In the genomic region with DNA sequence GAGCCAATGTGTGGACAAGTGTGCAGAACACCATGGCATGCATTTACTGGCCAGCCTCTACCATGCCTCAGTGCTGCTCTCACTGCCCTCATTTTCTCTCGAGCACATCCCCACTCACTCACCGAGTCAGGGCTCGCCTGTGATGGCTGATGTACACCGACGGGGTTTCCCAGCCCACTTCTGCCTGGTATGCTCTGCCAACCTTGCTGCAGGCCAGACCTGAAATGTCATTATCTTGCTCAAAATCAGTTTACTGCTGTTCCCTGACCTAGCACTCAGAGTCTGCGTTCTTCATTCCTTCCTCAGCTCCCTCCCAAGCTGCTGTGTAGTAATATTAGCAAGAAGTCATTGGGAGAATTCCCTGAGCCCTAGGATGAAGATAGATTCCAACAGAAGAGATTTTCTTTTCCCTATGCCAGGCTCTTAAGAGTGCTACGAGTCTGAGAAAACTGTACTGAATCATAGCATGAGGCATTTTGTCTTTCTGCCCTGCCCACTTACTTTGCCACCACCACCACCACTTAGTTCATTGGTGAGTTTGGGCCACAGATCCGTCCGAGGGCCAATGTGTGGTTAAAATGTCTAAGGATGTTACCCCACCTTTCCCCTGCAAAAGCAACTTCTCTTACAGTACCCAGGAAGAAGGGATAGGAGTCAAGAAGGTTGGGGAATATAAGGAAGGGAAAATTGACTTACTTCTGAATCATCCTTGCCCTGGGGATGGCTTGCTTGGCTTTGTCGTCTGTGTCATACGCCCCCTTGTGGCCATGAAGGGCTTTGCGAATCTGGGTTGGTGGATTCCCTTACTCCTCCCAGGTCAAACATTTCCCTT, we compare ENCODE assay signal across 8 cellular contexts. TPM values are rescaled to one million over a fixed set of nuclear protein-coding genes. Genes with fewer than 3 reads are reported as not detected.
DNase-seq lines count a peak whose midpoint lies in the region; FAIRE-seq and TF ChIP-seq lines count a peak whose summit lies in the region.

No MANE protein-coding gene starts in this region.

- H3K9me3 ChIP-seq in cardiac muscle cell (ENCODE audit: low read depth) (no peaks in the 10 kb centered on the region), OCI-LY1 (ENCODE audit: low read length) (no peaks in the 10 kb centered on the region), esophagus muscularis mucosa (no peaks in the 10 kb centered on the region), neural cell (ENCODE audit: low read length) (no peaks in the 10 kb centered on the region)

- no peaks in the 10 kb centered on the region for H4K20me1 ChIP-seq in OCI-LY1 (ENCODE audit: insufficient read depth, low read length)
- H4K20me1 ChIP-seq in neural cell (ENCODE audit: insufficient read depth): no peaks in the 10 kb centered on the region

- H3K79me2 ChIP-seq in OCI-LY1 (ENCODE audit: insufficient read depth, low read length) (no peaks in the 10 kb centered on the region), neural cell (replicated peaks; ENCODE audit: insufficient read depth, low read length) (no peaks in the 10 kb centered on the region)

- peak; percentile 10 for TF ChIP-seq RAD21 in neural cell (conservative IDR thresholded peaks at IDR 0.05)

- H3K9me2 ChIP-seq in OCI-LY1 (ENCODE audit: low read depth, low read length) (no peaks in the 10 kb centered on the region), neural cell (ENCODE audit: insufficient read depth, low read length) (no peaks in the 10 kb centered on the region)

- peak; percentile 86 for FAIRE-seq in HTR-8/SVneo (lab: Jason Lieb, UNC)

- no peak overlapping the region for H3K4me2 ChIP-seq in OCI-LY1 (ENCODE audit: low read length)
- H3K4me2 ChIP-seq in neural cell (ENCODE audit: low read length): no peak overlapping the region

- H3K36me3 ChIP-seq in cardiac muscle cell: no peaks in the 10 kb centered on the region
- H3K36me3 ChIP-seq in OCI-LY1 (ENCODE audit: insufficient read depth, low read length): no peaks in the 10 kb centered on the region
- H3K36me3 ChIP-seq in esophagus muscularis mucosa: no peaks in the 10 kb centered on the region
- no peaks in the 10 kb centered on the region for H3K36me3 ChIP-seq in neural cell (ENCODE audit: insufficient read depth, low read length)

- H3F3A ChIP-seq in OCI-LY1 (ENCODE audit: insufficient read depth, low read length): no peaks in the 10 kb centered on the region
- H3F3A ChIP-seq in neural cell (ENCODE audit: insufficient read depth, low read length, poor library complexity, severe bottlenecking): no peaks in the 10 kb centered on the region

- intact Hi-C loops in cardiac septum (cut with DNase I) (no loop called here), esophagus muscularis mucosa (cut with DNase I) (loop anchor here (5.0 to 10.0 kb wide), 2 partner anchors 51 to 359 kb away; a partner anchor contains a TSS)

- 70% methylated on average over 12 of the region's 12 CpGs for WGBS in esophagus muscularis mucosa

- H2AFZ ChIP-seq in OCI-LY1 (ENCODE audit: low read length) (no peak overlapping the region), neural cell (ENCODE audit: low read depth, low read length) (no peak overlapping the region)

- peak; percentile 70 to 90 for DNase-seq in cardiac muscle cell (ENCODE audit: low read depth in 1 of 2, low spot score in 1 of 2)
- DNase-seq in cardiac septum (ENCODE audit: low spot score): no peak
- DNase-seq in HTR-8/SVneo (ENCODE audit: insufficient read length, low spot score): peak; percentile 87
- peak; percentile 84 for DNase-seq in activated CD8-positive, alpha-beta memory T cell treated with anti-CD3 and anti-CD28 coated beads, Interleukin-2, amount 50 U/mL, for 48 hours
- DNase-seq in esophagus muscularis mucosa (ENCODE audit: extremely low spot score): peak; percentile 93
- peak; percentile 58 for DNase-seq in stimulated activated naive CD4-positive, alpha-beta T cell treated with Interleukin-2 at 50 U/mL for 16 hours (lab: John Stamatoyannopoulos, UW)

- H3K27ac ChIP-seq in cardiac muscle cell (no peak overlapping the region), OCI-LY1 (ENCODE audit: low read depth, low read length, poor library complexity, severe bottlenecking) (no peak overlapping the region), esophagus muscularis mucosa (replicated peaks in 1 of 4) (no peak overlapping the region), neural cell (ENCODE audit: low read length) (no peak overlapping the region)

- no peak for TF ChIP-seq POLR2A in esophagus muscularis mucosa (IDR thresholded peaks at IDR 0.05; ENCODE audit: low read depth)

- peak; percentile 95 for TF ChIP-seq CTCF in cardiac muscle cell (IDR thresholded peaks at IDR 0.05; ENCODE audit: low read depth, low read length)
- TF ChIP-seq CTCF in OCI-LY1 (IDR thresholded peaks at IDR 0.05; ENCODE audit: low read length): peak; percentile 90
- TF ChIP-seq CTCF in esophagus muscularis mucosa (IDR thresholded peaks at IDR 0.05): peak; percentile 76 to 90 (median 78)
- peak; percentile 43 for TF ChIP-seq CTCF in neural cell (IDR thresholded peaks at IDR 0.05; ENCODE audit: poor library complexity, severe bottlenecking)

- H3K27me3 ChIP-seq in cardiac muscle cell: no peaks in the 10 kb centered on the region
- H3K27me3 ChIP-seq in OCI-LY1 (ENCODE audit: insufficient read depth, low read length): no peaks in the 10 kb centered on the region
- no peaks in the 10 kb centered on the region for H3K27me3 ChIP-seq in esophagus muscularis mucosa
- H3K27me3 ChIP-seq in neural cell (ENCODE audit: insufficient read depth, low read depth, low read length): no peaks in the 10 kb centered on the region

- TF ChIP-seq EP300 in esophagus muscularis mucosa (IDR thresholded peaks at IDR 0.05) (no peak), neural cell (conservative IDR thresholded peaks at IDR 0.05; ENCODE audit: poor library complexity, severe bottlenecking) (no peak)

- H3K9ac ChIP-seq in OCI-LY1 (ENCODE audit: low read length) (no peak overlapping the region), neural cell (ENCODE audit: low read length) (no peak overlapping the region)

- H3K4me3 ChIP-seq in cardiac muscle cell (no peak overlapping the region), OCI-LY1 (ENCODE audit: low read depth, low read length, poor library complexity, severe bottlenecking) (no peak overlapping the region), esophagus muscularis mucosa (no peak overlapping the region), neural cell (ENCODE audit: low read length) (no peak overlapping the region)

- no peaks in the 10 kb centered on the region for H3K4me1 ChIP-seq in cardiac muscle cell (ENCODE audit: low read depth)
- no peaks in the 10 kb centered on the region for H3K4me1 ChIP-seq in OCI-LY1 (ENCODE audit: insufficient read depth, low read length, severe bottlenecking)
- no peaks in the 10 kb centered on the region for H3K4me1 ChIP-seq in esophagus muscularis mucosa

TF ChIP-seq in neural cell, 6 proteins besides CTCF, POLR2A, EP300 and RAD21:
- peak; percentile 34 for TF ChIP-seq SMC3 (conservative IDR thresholded peaks at IDR 0.05; ENCODE audit: poor library complexity)
- TF ChIP-seq TAF1 (IDR thresholded peaks at IDR 0.05; ENCODE audit: low read depth): no peak
- no peak for TF ChIP-seq POLR2AphosphoS5 (IDR thresholded peaks at IDR 0.05)
- no peak for TF ChIP-seq EZH2 (IDR thresholded peaks at IDR 0.05; ENCODE audit: borderline replicate concordance, insufficient read depth, low read length, poor library complexity, severe bottlenecking)
- no peak for TF ChIP-seq MXI1 (conservative IDR thresholded peaks at IDR 0.05; ENCODE audit: poor library complexity, severe bottlenecking)
- TF ChIP-seq, protein P1, sequence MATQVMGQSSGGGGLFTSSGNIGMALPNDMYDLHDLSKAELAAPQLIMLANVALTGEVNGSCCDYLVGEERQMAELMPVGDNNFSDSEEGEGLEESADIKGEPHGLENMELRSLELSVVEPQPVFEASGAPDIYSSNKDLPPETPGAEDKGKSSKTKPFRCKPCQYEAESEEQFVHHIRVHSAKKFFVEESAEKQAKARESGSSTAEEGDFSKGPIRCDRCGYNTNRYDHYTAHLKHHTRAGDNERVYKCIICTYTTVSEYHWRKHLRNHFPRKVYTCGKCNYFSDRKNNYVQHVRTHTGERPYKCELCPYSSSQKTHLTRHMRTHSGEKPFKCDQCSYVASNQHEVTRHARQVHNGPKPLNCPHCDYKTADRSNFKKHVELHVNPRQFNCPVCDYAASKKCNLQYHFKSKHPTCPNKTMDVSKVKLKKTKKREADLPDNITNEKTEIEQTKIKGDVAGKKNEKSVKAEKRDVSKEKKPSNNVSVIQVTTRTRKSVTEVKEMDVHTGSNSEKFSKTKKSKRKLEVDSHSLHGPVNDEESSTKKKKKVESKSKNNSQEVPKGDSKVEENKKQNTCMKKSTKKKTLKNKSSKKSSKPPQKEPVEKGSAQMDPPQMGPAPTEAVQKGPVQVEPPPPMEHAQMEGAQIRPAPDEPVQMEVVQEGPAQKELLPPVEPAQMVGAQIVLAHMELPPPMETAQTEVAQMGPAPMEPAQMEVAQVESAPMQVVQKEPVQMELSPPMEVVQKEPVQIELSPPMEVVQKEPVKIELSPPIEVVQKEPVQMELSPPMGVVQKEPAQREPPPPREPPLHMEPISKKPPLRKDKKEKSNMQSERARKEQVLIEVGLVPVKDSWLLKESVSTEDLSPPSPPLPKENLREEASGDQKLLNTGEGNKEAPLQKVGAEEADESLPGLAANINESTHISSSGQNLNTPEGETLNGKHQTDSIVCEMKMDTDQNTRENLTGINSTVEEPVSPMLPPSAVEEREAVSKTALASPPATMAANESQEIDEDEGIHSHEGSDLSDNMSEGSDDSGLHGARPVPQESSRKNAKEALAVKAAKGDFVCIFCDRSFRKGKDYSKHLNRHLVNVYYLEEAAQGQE (IDR thresholded peaks at IDR 0.05; ENCODE audit: borderline replicate concordance): no peak
TF ChIP-seq in neural cell: peak in this region for 1.

RNA-seq across cellular contexts. Expression of a gene that starts 51.0 kb away (rescaled TPM):
- total RNA-seq in cardiac muscle cell (0.98 and 1.2 TPM in 2 replicates), cardiac septum (8.9 TPM), esophagus muscularis mucosa (1 to 10 TPM; 3.6 to 7.3 (median 5.0) TPM)
- polyA plus RNA-seq in cardiac muscle cell (0.72 and 1.4 TPM in 2 replicates), neural cell (9.8 and 11.3 TPM in 2 replicates)
- 25.6 and 31.6 TPM in 2 replicates for polyA minus RNA-seq in neural cell

Comparison
In these comparisons a context has a peak if more than half of its experiments do, and no peak if none do; other contexts are left out.
1. CTCF ChIP-seq: peak in every context shown above with its lines; median percentile 95 in cardiac muscle cell; 90 in OCI-LY1; 78 in esophagus muscularis mucosa; 43 in neural cell.